In the genomic region with DNA sequence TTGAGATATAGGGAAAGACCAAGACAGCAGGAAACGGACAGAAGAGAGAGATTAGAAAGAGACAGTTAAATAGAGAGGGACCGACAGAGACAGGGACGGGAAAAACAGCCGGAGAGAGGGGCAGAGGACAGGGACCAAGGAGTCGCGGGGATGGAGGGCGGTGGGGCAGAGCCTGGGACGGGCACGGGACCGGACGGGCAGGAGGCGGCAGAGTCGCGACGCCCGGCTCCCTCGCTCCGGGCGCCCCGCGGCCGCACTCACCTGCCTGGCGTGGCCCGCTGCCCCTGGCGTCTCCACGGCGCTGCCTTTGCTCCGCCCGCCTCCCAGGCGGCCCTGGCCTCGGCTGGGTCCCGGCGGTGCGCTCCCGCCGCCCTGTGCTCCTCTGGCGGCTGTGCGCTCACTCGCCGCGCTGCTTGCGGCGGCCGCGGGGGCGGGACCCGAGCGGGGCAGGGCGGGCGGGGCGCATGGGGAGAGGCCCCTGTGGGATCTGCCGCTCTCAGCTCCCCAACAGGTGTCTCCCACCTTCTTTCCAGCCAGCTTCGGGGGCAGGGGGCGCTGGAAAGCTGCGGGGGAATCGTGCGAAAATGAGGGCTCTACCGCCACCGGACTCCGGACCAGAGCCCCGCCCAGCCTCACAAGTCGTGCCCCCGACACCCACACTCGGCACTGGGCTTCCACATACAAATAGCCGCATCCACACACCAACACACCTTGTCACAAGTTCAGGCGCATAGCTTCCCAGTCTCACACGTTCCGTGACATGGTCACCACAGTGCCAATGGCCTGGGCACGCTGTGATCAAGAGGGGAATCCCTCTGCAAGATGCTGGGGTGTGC, we compare ENCODE assay signal across 8 cellular contexts. TPM values are rescaled to one million over a fixed set of nuclear protein-coding genes. Genes with fewer than 3 reads are reported as not detected.
DNase-seq lines count a peak whose midpoint lies in the region; ATAC-seq, FAIRE-seq and TF ChIP-seq lines count a peak whose summit lies in the region.

A gene with protein sequence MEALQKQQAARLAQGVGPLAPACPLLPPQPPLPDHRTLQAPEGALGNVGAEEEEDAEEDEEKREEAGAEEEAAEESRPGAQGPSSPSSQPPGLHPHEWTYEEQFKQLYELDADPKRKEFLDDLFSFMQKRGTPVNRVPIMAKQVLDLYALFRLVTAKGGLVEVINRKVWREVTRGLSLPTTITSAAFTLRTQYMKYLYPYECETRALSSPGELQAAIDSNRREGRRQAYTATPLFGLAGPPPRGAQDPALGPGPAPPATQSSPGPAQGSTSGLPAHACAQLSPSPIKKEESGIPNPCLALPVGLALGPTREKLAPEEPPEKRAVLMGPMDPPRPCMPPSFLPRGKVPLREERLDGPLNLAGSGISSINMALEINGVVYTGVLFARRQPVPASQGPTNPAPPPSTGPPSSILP (minus strand): TSS at position 411 of the 836 bp plus-strand sequence. CDS start 1,052 bp downstream, outside the sequence.

- H3K9me3 Mint-ChIP-seq in astrocyte (ENCODE audit: unreplicated experiment), result no peaks in the 10 kb centered on the region

- TF ChIP-seq CTCF in PC-3 (conservative IDR thresholded peaks at IDR 0.05; ENCODE audit: low read depth, low read length) (no peak), astrocyte (IDR thresholded peaks at IDR 0.05; ENCODE audit: insufficient read depth, low read depth, low read length) (no peak)

- H2AFZ ChIP-seq in PC-3 (ENCODE audit: low read length), result peak within 1 kb of the TSS; percentile 61
- peak within 1 kb of the TSS; percentile 52 for H2AFZ ChIP-seq in astrocyte (ENCODE audit: low read depth, low read length)

- POLR2A ChIA-PET in PC-3 (lab: Charles Lee; ENCODE audit: unreplicated experiment), result interaction anchor here (0.7 kb wide), 1 partner anchor 9 kb away, joined by 5 read pairs; no protein-coding TSS in a partner anchor

- H3K9me3 ChIP-seq in PC-3 (ENCODE audit: low read length), result no peaks in the 10 kb centered on the region
- no peaks in the 10 kb centered on the region for H3K9me3 ChIP-seq in astrocyte (ENCODE audit: insufficient read depth, low read depth, low read length)
- H3K9me3 ChIP-seq in iPS-20b (ENCODE audit: insufficient read depth, low read depth, low read length), result no peaks in the 10 kb centered on the region

- intact Hi-C loops in PC-3 (cut with micrococcal nuclease), result no loop called here

- peak within 1 kb of the TSS; percentile 56 for H3K4me3 ChIP-seq in PC-3 (ENCODE audit: low read length)
- peak within 1 kb of the TSS; percentile 37 for H3K4me3 ChIP-seq in astrocyte (ENCODE audit: insufficient read depth, low read depth, low read length)
- H3K4me3 ChIP-seq in iPS-20b (ENCODE audit: low read length), result peak within 1 kb of the TSS; percentile 54

- DNase-seq in DMS53 (lab: John Stamatoyannopoulos, UW) (peak; percentile 69), DMS53 treated with DMSO at 0.1 percent for 48 hours (lab: John Stamatoyannopoulos, UW; ENCODE audit: unreplicated experiment) (no peak), PC-3 (peak; percentile 28), astrocyte (ENCODE audit: low read depth) (no peak), T1000 (lab: John Stamatoyannopoulos, UW) (no peak)
- DNase-seq in stimulated activated CD4-positive, alpha-beta T cell treated with anti-CD3 and anti-CD28 coated beads, Interleukin-4, amount 100 ng/mL, for 1 hour, result peak; percentile 58

- BruUV-seq in PC-3 (replicated peaks; lab: Mats Ljungman, UMichigan), result no TSS peak

- peak; percentile 79 for ATAC-seq in PC-3
- no peak for ATAC-seq in HG03520 (IDR thresholded peaks at IDR 0.05; ENCODE audit: unreplicated experiment)

- H3K4me3 Mint-ChIP-seq in astrocyte (ENCODE audit: unreplicated experiment), result peak within 1 kb of the TSS; percentile 70

- H3K79me2 ChIP-seq in PC-3 (ENCODE audit: low read length) (no peaks in the 10 kb centered on the region), astrocyte (ENCODE audit: insufficient read depth, low read length) (no peaks in the 10 kb centered on the region)

- no peaks in the 10 kb centered on the region for H4K20me1 ChIP-seq in PC-3 (ENCODE audit: low read length)
- H4K20me1 ChIP-seq in astrocyte (ENCODE audit: insufficient read depth, low read length), result peaks cover 9% of the 10 kb centered on the region

- H3F3A ChIP-seq in PC-3 (ENCODE audit: low read length, unreplicated experiment), result no peaks in the 10 kb centered on the region

- H3K27me3 Mint-ChIP-seq in astrocyte (ENCODE audit: low read depth, unreplicated experiment), result peaks cover 67% of the 10 kb centered on the region

- peaks cover 1% of the 10 kb centered on the region for H3K4me1 Mint-ChIP-seq in astrocyte (ENCODE audit: low read depth, unreplicated experiment)

- H3K36me3 ChIP-seq in PC-3 (ENCODE audit: low read depth, low read length) (no peaks in the 10 kb centered on the region), astrocyte (ENCODE audit: insufficient read depth, low read length) (no peaks in the 10 kb centered on the region), iPS-20b (ENCODE audit: insufficient read depth, low read depth, low read length) (no peaks in the 10 kb centered on the region)

- CTCF ChIA-PET in PC-3 (lab: Charles Lee), result interaction anchor here (1.2 kb wide), 1 partner anchor 16 kb away, joined by 4 read pairs; no protein-coding TSS in a partner anchor

- H3K9me2 ChIP-seq in PC-3 (replicated peaks; ENCODE audit: low read length), result no peaks in the 10 kb centered on the region

- no peak within 1 kb of the TSS for H3K27ac ChIP-seq in PC-3 (ENCODE audit: low read length)
- no peak within 1 kb of the TSS for H3K27ac ChIP-seq in astrocyte (ENCODE audit: low read depth, low read length)
- no peak within 1 kb of the TSS for H3K27ac ChIP-seq in iPS-20b (ENCODE audit: low read length)

- H3K9ac ChIP-seq in PC-3 (ENCODE audit: low read length) (no peak within 1 kb of the TSS), astrocyte (ENCODE audit: low read length) (no peak within 1 kb of the TSS), iPS-20b (ENCODE audit: low read depth, low read length) (no peak within 1 kb of the TSS)

- FAIRE-seq in astrocyte (lab: Jason Lieb, UNC), result no peak

- peaks cover 14% of the 10 kb centered on the region for H3K27me3 ChIP-seq in PC-3 (ENCODE audit: low read length)
- H3K27me3 ChIP-seq in astrocyte (ENCODE audit: insufficient read depth, low read length), result peaks cover 64% of the 10 kb centered on the region
- H3K27me3 ChIP-seq in iPS-20b (ENCODE audit: insufficient read depth, low read length), result peaks cover 92% of the 10 kb centered on the region

- H3K4me1 ChIP-seq in PC-3 (ENCODE audit: insufficient read depth, low read length) (no peaks in the 10 kb centered on the region; the same call in 1 of the 2 replicates), astrocyte (ENCODE audit: insufficient read depth, low read length) (peaks cover 4% of the 10 kb centered on the region), iPS-20b (ENCODE audit: insufficient read depth, low read length) (peaks cover 5% of the 10 kb centered on the region; the same call in 1 of the 2 replicates)

- H3K4me2 ChIP-seq in PC-3 (ENCODE audit: low read length) (peak within 1 kb of the TSS; percentile 81), astrocyte (ENCODE audit: low read length) (peak within 1 kb of the TSS; percentile 80)

- no peak within 1 kb of the TSS for H3K27ac Mint-ChIP-seq in astrocyte (ENCODE audit: unreplicated experiment)

- H3K36me3 Mint-ChIP-seq in astrocyte (ENCODE audit: low read depth, unreplicated experiment), result no peaks in the 10 kb centered on the region

RNA-seq across cellular contexts. Expression of the gene that starts here (rescaled TPM):
- 0.23 TPM in 1 of 2 replicates, not detected in the other for total RNA-seq in PC-3 (2014; rRNA removed)
- 0.16 and 0.19 TPM in 2 replicates for total RNA-seq in astrocyte

Comparison
In these comparisons a context has a peak if more than half of its experiments do, and no peak if none do; other contexts are left out.
1. DNase-seq: peak in DMS53 (single experiment) and stimulated activated CD4-positive, alpha-beta T cell treated with anti-CD3 and anti-CD28 coated beads, Interleukin-4, amount 100 ng/mL, for 1 hour (single experiment); none in DMS53 treated with DMSO at 0.1 percent for 48 hours (single experiment), astrocyte (single experiment) and T1000 (single experiment).
2. Peak in DNase-seq, ATAC-seq, H3K4me3 ChIP-seq and H3K4me2 ChIP-seq in PC-3; RNA of the gene not detected or under 1 TPM.
3. Peak in every context shown above with its lines, with median percentiles within 50 percentile points of each other: H3K4me3 ChIP-seq.